Comparison of ENCODE assay signal across 6 cellular contexts in genomic region chr12:56103066-56103711, GRCh38. TPM values are rescaled to one million over a fixed set of nuclear protein-coding genes. Genes with fewer than 3 reads are reported as not detected.
A peak's percentile ranks its signal among the peaks of the same experiment; 100 is the strongest.
DNase-seq lines count a peak whose midpoint lies in the region; ATAC-seq and TF ChIP-seq lines count a peak whose summit lies in the region.

No MANE protein-coding gene starts in this region.

- ATAC-seq in HG03108 (IDR thresholded peaks at IDR 0.05; ENCODE audit: unreplicated experiment), result no peak

- DNase-seq in LNCaP clone FGC (ENCODE audit: low read depth) (no peak), dorsolateral prefrontal cortex (no peak), substantia nigra (lab: John Stamatoyannopoulos, UW) (no peak)
- no peak for DNase-seq in effector CD8-positive, alpha-beta T cell (lab: John Stamatoyannopoulos, UW)

- TF ChIP-seq CTCF in LNCaP clone FGC (IDR thresholded peaks at IDR 0.05; ENCODE audit: control insufficient read depth, extremely low read depth, insufficient read depth) (no peak), dorsolateral prefrontal cortex (IDR thresholded peaks at IDR 0.05 in 54 of 56, conservative IDR thresholded peaks at IDR 0.05 in 2 of 56; ENCODE audit: low read depth in 1 of 56, partially characterized antibody in 56 of 56) (no peak)

- H3K27me3 ChIP-seq in dorsolateral prefrontal cortex, result no peaks in the 10 kb centered on the region

- intact Hi-C loops in dorsolateral prefrontal cortex (cut with DNase I), result no loop called here

- H3K27ac ChIP-seq in dorsolateral prefrontal cortex (peak overlapping the region in 42 of 59 donors; percentile 56 to 96 (median 87)), skin epidermis (peak overlapping the region in 20 of 21 experiments; percentile 66 to 98 (median 90)), substantia nigra (ENCODE audit: low read depth, low read length, poor library complexity, severe bottlenecking) (no peak overlapping the region)

- H3K4me3 ChIP-seq in LNCaP clone FGC (ENCODE audit: low read depth, low read length) (peak overlapping the region; percentile 95), dorsolateral prefrontal cortex (peak overlapping the region in 57 of 59 donors; percentile 67 to 98 (median 92)), skin epidermis (peak overlapping the region in 6 of 7 experiments; percentile 55 to 89 (median 61))

RNA-seq across cellular contexts. Expression of gene PA2G4, which starts 1.2 kb away (rescaled TPM):
- 10 to 100 TPM; 40.1 to 80.6 (median 58.7) TPM for total RNA-seq in dorsolateral prefrontal cortex

RNA-seq across cellular contexts. Expression of gene RPL41, which starts 13.2 kb away (rescaled TPM):
- total RNA-seq in dorsolateral prefrontal cortex, result 1,000 to 10,000 TPM in 91 of 120 experiments, 100 to 1,000 TPM in 29; 743 to 1,715 (median 1,080) TPM

RNA-seq across cellular contexts. Expression of gene ZC3H10, which starts 14.9 kb away (rescaled TPM):
- 10 to 100 TPM in 25 of 120 experiments, 1 to 10 TPM in 95; 4.3 to 14.7 (median 8.4) TPM for total RNA-seq in dorsolateral prefrontal cortex

RNA-seq across cellular contexts. Expression of gene ERBB3, which starts 23.2 kb away (rescaled TPM):
- total RNA-seq in dorsolateral prefrontal cortex, result 100 to 1,000 TPM in 44 of 120 experiments, 10 to 100 TPM in 76; 13.8 to 301 (median 84.0) TPM

RNA-seq across cellular contexts. Expression of gene ESYT1, which starts 24.9 kb away (rescaled TPM):
- 10 to 100 TPM; 32.5 to 86.2 (median 56.5) TPM for total RNA-seq in dorsolateral prefrontal cortex
